ENCODE assay signal across 3 cellular contexts in genomic region chr7:156647330-156647729, GRCh38. TPM values are rescaled to one million over a fixed set of nuclear protein-coding genes. Genes with fewer than 3 reads are reported as not detected.
"Had no signal": no experiment of that assay in that cellular context is flagged by ENCODE, and none has a peak within 500 bp of the region (broad histone marks: within the 10 kb centered on the region; RNA-seq: fewer than 3 reads in every experiment).

No MANE protein-coding gene starts in this region.

RNA-seq across cellular contexts. Expression of gene RNF32, which starts 6.8 kb away (rescaled TPM):
- total RNA-seq: left ventricle myocardium inferior, left ventricle myocardium superior, mesenteric fat pad had no signal
